In genomic region chr1:61133048-61134019, GRCh38 we compare ENCODE assay signal across 14 cellular contexts. TPM values are rescaled to one million over a fixed set of nuclear protein-coding genes. Genes with fewer than 3 reads are reported as not detected.
DNase-seq lines count a peak whose midpoint lies in the region; ATAC-seq, FAIRE-seq and TF ChIP-seq lines count a peak whose summit lies in the region.
"Had no signal": no experiment of that assay in that cellular context is flagged by ENCODE, and none has a peak within 500 bp of the region (broad histone marks: within the 10 kb centered on the region; RNA-seq: fewer than 3 reads in every experiment).

No MANE protein-coding gene starts in this region.

- BruUV-seq in Calu3 (replicated peaks; lab: Mats Ljungman, UMichigan), result no TSS peak

- FAIRE-seq in astrocyte (lab: Jason Lieb, UNC), result no peak
- FAIRE-seq in small intestine (lab: Jason Lieb, UNC), result no peak
- FAIRE-seq: frontal cortex had no signal

- H3K4me3 Mint-ChIP-seq in Calu3 (ENCODE audit: low read depth, unreplicated experiment), result peak overlapping the region; percentile 48
- no peak overlapping the region for H3K4me3 Mint-ChIP-seq in astrocyte (ENCODE audit: unreplicated experiment)
- no peak overlapping the region for H3K4me3 Mint-ChIP-seq in natural killer cell
- H3K4me3 Mint-ChIP-seq: B cell had no signal

- no peak for TF ChIP-seq EP300 in gastroesophageal sphincter (IDR thresholded peaks at IDR 0.05)

- CTCF ChIA-PET in Calu3 (lab: Charles Lee), result interaction anchor here (0.5 to 1.3 kb wide), 2 partner anchors 10 to 136 kb away, joined by 3 to 5 read pairs; no protein-coding TSS in a partner anchor

- no peaks in the 10 kb centered on the region for H3K4me1 ChIP-seq in astrocyte (ENCODE audit: insufficient read depth, low read length)
- peaks cover 4 to 45% (median 12%) of the 10 kb centered on the region in 3 donors for H3K4me1 ChIP-seq in gastroesophageal sphincter
- peaks cover 25 to 47% of the 10 kb centered on the region in 2 donors for H3K4me1 ChIP-seq in gastrocnemius medialis
- H3K4me1 ChIP-seq in small intestine (ENCODE audit: control insufficient read depth in 2 of 2, insufficient read depth in 1 of 2, low read depth in 1 of 2, low read length in 1 of 2), result peaks cover 0 to 6% of the 10 kb centered on the region in 2 donors

- H3K79me2 ChIP-seq in astrocyte (ENCODE audit: insufficient read depth, low read length), result no peaks in the 10 kb centered on the region

- H3K4me1 Mint-ChIP-seq in Calu3 (ENCODE audit: low read depth, unreplicated experiment) (peaks cover 33% of the 10 kb centered on the region), astrocyte (ENCODE audit: low read depth, unreplicated experiment) (no peaks in the 10 kb centered on the region), natural killer cell (no peaks in the 10 kb centered on the region)

- TF ChIP-seq POLR2A in gastroesophageal sphincter (IDR thresholded peaks at IDR 0.05) (no peak), gastrocnemius medialis (IDR thresholded peaks at IDR 0.05) (no peak)

- H3K4me2 ChIP-seq in astrocyte (ENCODE audit: low read length), result peak overlapping the region; percentile 69

- DNase-seq in Calu3, result no peak
- DNase-seq in astrocyte (ENCODE audit: low read depth), result no peak
- DNase-seq in gastrocnemius medialis, result no peak
- DNase-seq in natural killer cell, result no peak
- DNase-seq in T-helper 1 cell, result no peak
- no peak for DNase-seq in D341Med (ENCODE audit: low spot score)
- no peak for DNase-seq in small intestine
- DNase-seq: activated CD4-positive, CD25-positive, alpha-beta regulatory T cell treated with anti-CD3 and anti-CD28 coated beads, Interleukin-2, amount 50 U/mL, for 72 hours; SHP77 treated with DMSO at 0.1 percent for 48 hours had no signal

- no peak overlapping the region for H2AFZ ChIP-seq in astrocyte (ENCODE audit: low read depth, low read length)
- H2AFZ ChIP-seq: parathyroid adenoma had no signal

- H3K27me3 ChIP-seq in astrocyte (ENCODE audit: insufficient read depth, low read length) (no peaks in the 10 kb centered on the region), gastroesophageal sphincter (no peaks in the 10 kb centered on the region), gastrocnemius medialis (no peaks in the 10 kb centered on the region), small intestine (ENCODE audit: control insufficient read depth in 2 of 2, insufficient read depth in 2 of 2, low read length in 2 of 2) (no peaks in the 10 kb centered on the region)
- H3K27me3 ChIP-seq: cardiac muscle cell had no signal

- H3K27ac Mint-ChIP-seq in Calu3 (ENCODE audit: unreplicated experiment) (peak overlapping the region; percentile 58), astrocyte (ENCODE audit: unreplicated experiment) (no peak overlapping the region), natural killer cell (no peak overlapping the region)
- H3K27ac Mint-ChIP-seq: B cell had no signal

- intact Hi-C loops in Calu3 (cut with micrococcal nuclease; ENCODE audit: unreplicated experiment), result loop anchor here (2.0 kb wide), 1 partner anchor 51 kb away; the partner anchor contains the start of gene NFIA
- intact Hi-C loops in gastrocnemius medialis (cut with DNase I; ENCODE audit: low total_unique reads), result no loop called here
- intact Hi-C loops in natural killer cell (cut with micrococcal nuclease), result no loop called here

- H3K9me3 Mint-ChIP-seq in Calu3 (ENCODE audit: low read depth, unreplicated experiment), result no peaks in the 10 kb centered on the region
- no peaks in the 10 kb centered on the region for H3K9me3 Mint-ChIP-seq in astrocyte (ENCODE audit: unreplicated experiment)
- no peaks in the 10 kb centered on the region for H3K9me3 Mint-ChIP-seq in natural killer cell

- TF ChIP-seq CTCF in Calu3 (IDR thresholded peaks at IDR 0.05; ENCODE audit: unreplicated experiment) (no peak), astrocyte (IDR thresholded peaks at IDR 0.05; ENCODE audit: insufficient read depth, low read depth, low read length) (no peak), gastroesophageal sphincter (IDR thresholded peaks at IDR 0.05) (no peak), gastrocnemius medialis (IDR thresholded peaks at IDR 0.05 in 4 of 5, conservative IDR thresholded peaks at IDR 0.05 in 1 of 5) (no peak), natural killer cell (IDR thresholded peaks at IDR 0.05) (no peak)

- no peaks in the 10 kb centered on the region for H3K36me3 ChIP-seq in astrocyte (ENCODE audit: insufficient read depth, low read length)
- no peaks in the 10 kb centered on the region for H3K36me3 ChIP-seq in gastroesophageal sphincter
- no peaks in the 10 kb centered on the region for H3K36me3 ChIP-seq in gastrocnemius medialis
- no peaks in the 10 kb centered on the region for H3K36me3 ChIP-seq in small intestine (ENCODE audit: control insufficient read depth in 2 of 2, insufficient read depth in 2 of 2, low read length in 2 of 2)
- H3K36me3 ChIP-seq: cardiac muscle cell had no signal

- in situ Hi-C loops in gastrocnemius medialis (cut with MboI; ENCODE audit: low sequenced_read_pairs in 4 of 4), result no loop called here

- H3K9me3 ChIP-seq in astrocyte (ENCODE audit: insufficient read depth, low read depth, low read length) (no peaks in the 10 kb centered on the region), gastroesophageal sphincter (no peaks in the 10 kb centered on the region), gastrocnemius medialis (no peaks in the 10 kb centered on the region), small intestine (ENCODE audit: control insufficient read depth, low read depth) (no peaks in the 10 kb centered on the region)

- H3K36me3 Mint-ChIP-seq in Calu3 (ENCODE audit: insufficient read depth, unreplicated experiment) (no peaks in the 10 kb centered on the region), astrocyte (ENCODE audit: low read depth, unreplicated experiment) (no peaks in the 10 kb centered on the region), natural killer cell (no peaks in the 10 kb centered on the region)

- H3K27me3 Mint-ChIP-seq in Calu3 (ENCODE audit: unreplicated experiment) (no peaks in the 10 kb centered on the region), astrocyte (ENCODE audit: low read depth, unreplicated experiment) (peaks cover 14% of the 10 kb centered on the region), natural killer cell (ENCODE audit: low read depth in 2 of 2) (peaks cover 22 to 61% of the 10 kb centered on the region in 2 donors)

- no peak overlapping the region for H3K9ac ChIP-seq in astrocyte (ENCODE audit: low read length)
- H3K9ac ChIP-seq: parathyroid adenoma had no signal

- no peak for ATAC-seq in gastroesophageal sphincter
- no peak for ATAC-seq in gastrocnemius medialis
- no peak for ATAC-seq in natural killer cell

- WGBS in gastroesophageal sphincter (ENCODE audit: low coverage in 1 of 2), 2 donors, result 31 to 69% methylated on average over 2 to 5 of the region's 6 CpGs
- WGBS in small intestine, 3 donors, result 69 to 87% (median 86%) methylated on average over 6 of the region's 6 CpGs

- H3K27ac ChIP-seq in astrocyte (ENCODE audit: low read depth, low read length) (no peak overlapping the region), gastroesophageal sphincter (peak overlapping the region; percentile 50 to 60 (median 55)), gastrocnemius medialis (peak overlapping the region; percentile 61 to 76 (median 68)), small intestine (ENCODE audit: low read depth in 1 of 2, low read length in 1 of 2) (no peak overlapping the region)
- H3K27ac ChIP-seq: cardiac muscle cell had no signal

- no peaks in the 10 kb centered on the region for H4K20me1 ChIP-seq in astrocyte (ENCODE audit: insufficient read depth, low read length)

- no peak overlapping the region for H3K4me3 ChIP-seq in astrocyte (ENCODE audit: insufficient read depth, low read depth, low read length)
- H3K4me3 ChIP-seq in gastroesophageal sphincter, result no peak overlapping the region
- peak overlapping the region in 2 of 4 donors; percentile 14 to 28 for H3K4me3 ChIP-seq in gastrocnemius medialis
- no peak overlapping the region for H3K4me3 ChIP-seq in small intestine (ENCODE audit: low read depth in 1 of 2, low read length in 2 of 2)
- H3K4me3 ChIP-seq: cardiac muscle cell had no signal

RNA-seq across cellular contexts. Expression of gene NFIA, which starts 51.0 kb away (rescaled TPM):
- total RNA-seq in Calu3 (2022) (28.3 and 38.6 TPM in 2 replicates), astrocyte (4.6 and 7.2 TPM in 2 replicates), gastroesophageal sphincter (100 to 1,000 TPM; 123 to 205 (median 149) TPM), gastrocnemius medialis (10 to 100 TPM; 12.9 to 27.0 (median 26.6) TPM), natural killer cell (1 to 10 TPM; 3.5 to 6.5 (median 3.6) TPM)
- 1 to 10 TPM; 1.6 to 9.7 (median 2.5) TPM for polyA plus RNA-seq in small intestine

Comparison
In these comparisons a context has a peak if more than half of its experiments do, and no peak if none do; other contexts are left out.
1. H3K27ac ChIP-seq: peak in gastroesophageal sphincter (4 of 4) and gastrocnemius medialis (4 of 4); none in astrocyte (single experiment) and small intestine (0 of 2).